Comparison of ENCODE assay signal across 8 cellular contexts in genomic region chr4:182448281-182449151, GRCh38.
DNase-seq lines count a peak whose midpoint lies in the region; ATAC-seq and TF ChIP-seq lines count a peak whose summit lies in the region.

No MANE protein-coding gene starts in this region.

- H2AFZ ChIP-seq in ACC112 (ENCODE audit: low read length, unreplicated experiment): peak overlapping the region; percentile 90

- no peak for TF ChIP-seq CTCF in esophagus squamous epithelium (IDR thresholded peaks at IDR 0.05)
- no peak for TF ChIP-seq CTCF in mucosa of descending colon (IDR thresholded peaks at IDR 0.05)

- H3K79me2 ChIP-seq in ACC112 (ENCODE audit: control insufficient read depth, insufficient read depth, low read length, unreplicated experiment): peaks cover 7% of the 10 kb centered on the region

- H3K4me3 Mint-ChIP-seq in activated T-cell treated with anti-CD3 and anti-CD28 coated beads, Interleukin-2, amount 50 U/mL, for 24 hours: peak overlapping the region; percentile 73
- H3K4me3 Mint-ChIP-seq in stimulated activated effector memory CD8-positive, alpha-beta T cell treated with anti-CD3 and anti-CD28 coated beads, Interleukin-12 subunit alpha, Interleukin-12 subunit beta, amount 100 ng/mL, for 72 hours: peak overlapping the region; percentile 65

- ATAC-seq in GM18907 (IDR thresholded peaks at IDR 0.05; ENCODE audit: unreplicated experiment): peak; percentile 89
- ATAC-seq in HG03108 (IDR thresholded peaks at IDR 0.05; ENCODE audit: unreplicated experiment): peak; percentile 60
- peak; percentile 97 for ATAC-seq in mucosa of descending colon
- ATAC-seq in stimulated activated effector memory CD8-positive, alpha-beta T cell treated with anti-CD3 and anti-CD28 coated beads, Interleukin-12 subunit alpha, Interleukin-12 subunit beta, amount 100 ng/mL, for 72 hours: peak; percentile 87

- H3K27me3 ChIP-seq in ACC112 (ENCODE audit: insufficient read depth, low read length) (no peaks in the 10 kb centered on the region), esophagus squamous epithelium (peaks cover 0 to 68% (median 2%) of the 10 kb centered on the region in 4 donors)

- DNase-seq in NCI-H345 treated with DMSO at 0.1 percent for 48 hours (lab: John Stamatoyannopoulos, UW; ENCODE audit: unreplicated experiment): peak; percentile 48
- peak; percentile 66 for DNase-seq in activated T-cell treated with anti-CD3 and anti-CD28 coated beads, Interleukin-2, amount 50 U/mL, for 24 hours
- peak; percentile 13 for DNase-seq in esophagus squamous epithelium (lab: John Stamatoyannopoulos, UW)
- DNase-seq in mucosa of descending colon: peak; percentile 75 to 76 (median 75)
- peak in 1 of 2 donors; percentile 49 for DNase-seq in stimulated activated effector memory CD8-positive, alpha-beta T cell treated with anti-CD3 and anti-CD28 coated beads, Interleukin-12 subunit alpha, Interleukin-12 subunit beta, amount 100 ng/mL, for 72 hours (ENCODE audit: low spot score in 2 of 2)

- H3K4me3 ChIP-seq in ACC112 (ENCODE audit: low read depth, low read length): peak overlapping the region; percentile 98
- peak overlapping the region; percentile 56 to 83 (median 68) for H3K4me3 ChIP-seq in esophagus squamous epithelium
- H3K4me3 ChIP-seq in mucosa of descending colon: no peak overlapping the region

- H3K9me3 Mint-ChIP-seq in activated T-cell treated with anti-CD3 and anti-CD28 coated beads, Interleukin-2, amount 50 U/mL, for 24 hours: no peaks in the 10 kb centered on the region
- H3K9me3 Mint-ChIP-seq in stimulated activated effector memory CD8-positive, alpha-beta T cell treated with anti-CD3 and anti-CD28 coated beads, Interleukin-12 subunit alpha, Interleukin-12 subunit beta, amount 100 ng/mL, for 72 hours: no peaks in the 10 kb centered on the region

- no peak overlapping the region for H3K27ac Mint-ChIP-seq in activated T-cell treated with anti-CD3 and anti-CD28 coated beads, Interleukin-2, amount 50 U/mL, for 24 hours
- H3K27ac Mint-ChIP-seq in stimulated activated effector memory CD8-positive, alpha-beta T cell treated with anti-CD3 and anti-CD28 coated beads, Interleukin-12 subunit alpha, Interleukin-12 subunit beta, amount 100 ng/mL, for 72 hours: no peak overlapping the region

- TF ChIP-seq POLR2A in esophagus squamous epithelium (IDR thresholded peaks at IDR 0.05): peak in 2 of 4 donors; percentile 29 to 44

- H3K36me3 Mint-ChIP-seq in activated T-cell treated with anti-CD3 and anti-CD28 coated beads, Interleukin-2, amount 50 U/mL, for 24 hours (ENCODE audit: low read depth): no peaks in the 10 kb centered on the region
- no peaks in the 10 kb centered on the region for H3K36me3 Mint-ChIP-seq in stimulated activated effector memory CD8-positive, alpha-beta T cell treated with anti-CD3 and anti-CD28 coated beads, Interleukin-12 subunit alpha, Interleukin-12 subunit beta, amount 100 ng/mL, for 72 hours

- WGBS in esophagus squamous epithelium, 2 donors: 0% methylated on average over 5 of the region's 113 CpGs; no CpG with 5 or more reads in 1 of the 2 donors

- H3K27me3 Mint-ChIP-seq in activated T-cell treated with anti-CD3 and anti-CD28 coated beads, Interleukin-2, amount 50 U/mL, for 24 hours: peaks cover 79% of the 10 kb centered on the region

- intact Hi-C loops in esophagus squamous epithelium (cut with DNase I) (no loop called here), mucosa of descending colon (cut with DNase I, micrococcal nuclease) (no loop called here)

- H3K27ac ChIP-seq in ACC112 (ENCODE audit: low read depth, low read length) (no peak overlapping the region), esophagus squamous epithelium (peak overlapping the region; percentile 32 to 71 (median 51))

- H3K36me3 ChIP-seq in ACC112 (ENCODE audit: insufficient read depth, low read length): no peaks in the 10 kb centered on the region
- H3K36me3 ChIP-seq in esophagus squamous epithelium: no peaks in the 10 kb centered on the region
- H3K36me3 ChIP-seq in mucosa of descending colon (ENCODE audit: low read depth): no peaks in the 10 kb centered on the region

- H3K4me1 ChIP-seq in ACC112 (ENCODE audit: control insufficient read depth, insufficient read depth, low read length, unreplicated experiment): peaks cover 10% of the 10 kb centered on the region
- peaks cover 4 to 24% (median 10%) of the 10 kb centered on the region in 3 donors for H3K4me1 ChIP-seq in esophagus squamous epithelium
- H3K4me1 ChIP-seq in mucosa of descending colon (ENCODE audit: low read depth): peaks cover 8% of the 10 kb centered on the region

- H3K9me3 ChIP-seq in esophagus squamous epithelium (no peaks in the 10 kb centered on the region), mucosa of descending colon (no peaks in the 10 kb centered on the region)

- H3K4me1 Mint-ChIP-seq in activated T-cell treated with anti-CD3 and anti-CD28 coated beads, Interleukin-2, amount 50 U/mL, for 24 hours (ENCODE audit: low read depth): peaks cover 20% of the 10 kb centered on the region
- peaks cover 14% of the 10 kb centered on the region for H3K4me1 Mint-ChIP-seq in stimulated activated effector memory CD8-positive, alpha-beta T cell treated with anti-CD3 and anti-CD28 coated beads, Interleukin-12 subunit alpha, Interleukin-12 subunit beta, amount 100 ng/mL, for 72 hours
